In the genomic region with DNA sequence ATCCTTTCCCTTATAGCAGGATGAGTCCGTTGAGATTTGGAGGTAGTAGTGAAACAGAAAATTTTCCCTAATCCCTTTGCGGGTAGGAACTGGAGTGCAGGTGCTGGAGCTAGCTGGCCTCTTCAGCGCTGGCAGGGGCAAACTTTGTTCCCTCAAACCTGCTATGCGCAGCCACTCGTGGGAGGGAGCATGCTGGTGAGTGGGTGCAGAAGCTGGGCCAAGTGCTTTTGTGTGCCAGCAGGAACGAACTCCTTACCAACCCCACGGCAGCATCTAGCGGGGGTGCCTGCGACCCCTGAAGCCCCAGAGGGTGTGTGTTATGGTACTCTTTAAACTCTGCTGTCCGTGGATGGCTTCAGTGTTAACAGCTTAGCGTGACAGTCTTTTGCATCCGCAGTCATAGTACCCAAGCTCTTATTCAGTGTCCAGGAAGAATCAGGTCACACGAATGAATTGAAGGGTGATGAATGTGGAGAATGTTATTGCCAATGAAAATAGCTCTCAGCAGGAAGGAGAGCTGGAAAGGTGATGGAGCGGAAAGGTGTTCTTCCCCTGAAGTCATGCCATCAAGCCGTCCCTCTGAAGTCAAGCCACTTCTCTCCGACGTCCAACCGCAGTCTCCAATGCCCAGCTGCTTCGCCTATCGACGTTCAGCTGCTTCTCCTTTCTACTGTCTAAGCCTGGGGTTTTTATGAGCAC, we compare ENCODE assay signal across 24 cellular contexts.
"Had no signal": no experiment of that assay in that cellular context is flagged by ENCODE, and none has a peak within 500 bp of the region (broad histone marks: within the 10 kb centered on the region; RNA-seq: fewer than 3 reads in every experiment).

No MANE protein-coding gene starts in this region.

- ATAC-seq: activated CD4-positive, CD25-positive, alpha-beta regulatory T cell treated with anti-CD3 and anti-CD28 coated beads, Interleukin-2, amount 50 U/mL, for 24 hours; activated CD8-positive, alpha-beta T cell treated with anti-CD3 and anti-CD28 coated beads for 36 hours; activated naive CD4-positive, alpha-beta T cell treated with anti-CD3 and anti-CD28 coated beads, Interleukin-2, amount 50 U/mL, for 72 hours; activated naive CD8-positive, alpha-beta T cell treated with anti-CD3 and anti-CD28 coated beads, Interleukin-2, amount 50 U/mL, for 24 hours; Panc1; Right ventricle myocardium inferior; T-cell had no signal

- DNase-seq: activated CD4-positive, alpha-beta T cell treated with anti-CD3 and anti-CD28 coated beads for 4 hours; activated CD8-positive, alpha-beta memory T cell treated with anti-CD3 and anti-CD28 coated beads, Interleukin-2, amount 50 U/mL, for 4 hours; activated CD8-positive, alpha-beta T cell treated with anti-CD3 and anti-CD28 coated beads for 36 hours; activated naive CD4-positive, alpha-beta T cell; activated naive CD8-positive, alpha-beta T cell treated with anti-CD3 and anti-CD28 coated beads, Interleukin-2, amount 50 U/mL, for 24 hours; amygdala; colonic mucosa; NCI-H1092; NCI-H1417; NCI-H1930; NCI-H2171; NCI-H2227 treated with DMSO at 0.1 percent for 48 hours; NCI-H446 treated with DMSO at 0.1 percent for 48 hours; NCI-H526; NCI-H82; OCI-M1; RPMI8226; T-cell; T-helper 2 cell; T1000 had no signal
